Comparison of ENCODE assay signal across 8 cellular contexts in the genomic region with DNA sequence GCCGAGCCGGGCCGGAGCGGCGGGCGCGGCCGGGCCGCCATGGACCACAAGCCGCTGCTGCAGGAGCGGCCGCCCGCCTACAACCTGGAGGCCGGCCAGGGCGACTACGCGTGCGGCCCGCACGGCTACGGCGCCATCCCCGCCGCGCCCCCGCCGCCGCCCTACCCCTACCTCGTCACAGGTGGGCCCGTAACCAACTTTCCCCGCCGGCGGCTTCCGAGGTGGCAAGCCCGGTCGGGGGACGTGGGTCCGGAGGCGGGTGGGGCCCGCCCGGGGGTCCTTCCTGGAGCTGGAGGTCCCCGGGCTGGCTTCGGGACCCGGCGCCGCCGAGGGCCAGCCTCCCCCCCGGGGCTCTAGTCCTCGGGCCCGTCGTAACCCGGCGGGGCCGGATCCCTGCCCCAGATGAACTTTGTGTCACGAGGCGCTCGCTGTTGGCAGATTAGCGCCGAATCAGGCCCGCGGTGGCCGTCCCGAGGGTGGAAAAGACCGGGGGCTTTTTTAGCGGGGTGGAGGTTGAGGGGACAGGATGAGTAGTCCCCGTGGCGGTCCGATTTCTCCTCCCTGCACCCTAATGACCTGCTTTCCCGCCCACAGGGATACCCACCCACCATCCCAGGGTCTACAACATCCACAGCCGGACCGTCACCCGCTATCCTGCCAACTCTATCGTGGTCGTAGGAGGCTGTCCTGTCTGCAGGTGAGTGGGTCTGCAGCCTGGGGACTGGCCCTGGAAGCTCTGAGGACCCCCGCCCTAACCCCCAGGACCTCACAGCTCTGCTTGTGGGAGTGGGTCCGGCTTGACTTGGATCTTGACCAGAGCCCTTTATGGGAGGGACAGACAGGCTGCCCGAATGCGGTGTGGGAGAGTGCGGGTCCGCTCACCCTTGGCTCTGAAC. TPM values are rescaled to one million over a fixed set of nuclear protein-coding genes. Genes with fewer than 3 reads are reported as not detected.
DNase-seq lines count a peak whose midpoint lies in the region; ATAC-seq, FAIRE-seq and TF ChIP-seq lines count a peak whose summit lies in the region.

No MANE protein-coding gene starts in this region.

- H3K27ac ChIP-seq in BLaER1, result peak overlapping the region; percentile 85
- H3K27ac ChIP-seq in ovary, result peak overlapping the region; percentile 54 to 85

- peaks cover 30% of the 10 kb centered on the region for H3K36me3 ChIP-seq in BLaER1
- no peaks in the 10 kb centered on the region for H3K36me3 ChIP-seq in ovary

- H3K4me3 ChIP-seq in BLaER1, result peak overlapping the region; percentile 91
- H3K4me3 ChIP-seq in fibroblast of pulmonary artery (replicated peaks; ENCODE audit: low read depth, low read length), result peak overlapping the region; percentile 95
- peak overlapping the region; percentile 98 for H3K4me3 ChIP-seq in ovary

- TF ChIP-seq POLR2A in ovary (IDR thresholded peaks at IDR 0.05), result no peak

- WGBS in ovary, 3 donors, result 1% methylated on average over 72 to 80 of the region's 80 CpGs

- H3K9me3 ChIP-seq in BLaER1 (no peaks in the 10 kb centered on the region), ovary (no peaks in the 10 kb centered on the region)

- no peak for TF ChIP-seq EP300 in ovary (IDR thresholded peaks at IDR 0.05)

- intact Hi-C loops in ovary (cut with DNase I), result no loop called here

- peaks cover 50% of the 10 kb centered on the region for H4K20me1 ChIP-seq in BLaER1

- DNase-seq in GM19239 (ENCODE audit: insufficient read length, low spot score) (peak; percentile 43), fibroblast of pulmonary artery (ENCODE audit: low read depth) (no peak), ovary (peak; percentile 53 to 81 (median 55)), NCI-H345 treated with DMSO at 0.1 percent for 48 hours (lab: John Stamatoyannopoulos, UW; ENCODE audit: unreplicated experiment) (no peak), GF-D8 (lab: John Stamatoyannopoulos, UW) (no peak)
- DNase-seq in activated CD4-positive, alpha-beta T cell treated with anti-CD3 and anti-CD28 coated beads, Interleukin-2, amount 50 U/mL, for 24 hours (ENCODE audit: low read depth in 1 of 2, low spot score in 1 of 2), result peak; percentile 11 to 17

- H3K4me1 ChIP-seq in BLaER1 (peaks cover 65% of the 10 kb centered on the region), ovary (ENCODE audit: insufficient read depth) (peaks cover 35% of the 10 kb centered on the region)

- FAIRE-seq in GM19239 (lab: Jason Lieb, UNC), result no peak

- peak; percentile 30 for ATAC-seq in HG03280 (IDR thresholded peaks at IDR 0.05; ENCODE audit: unreplicated experiment)

- TF ChIP-seq CTCF in fibroblast of pulmonary artery (IDR thresholded peaks at IDR 0.05; ENCODE audit: low read length, missing control alignments) (no peak), ovary (IDR thresholded peaks at IDR 0.05) (no peak)

- peak overlapping the region; percentile 89 for H3K9ac ChIP-seq in BLaER1

- no peaks in the 10 kb centered on the region for H3K27me3 ChIP-seq in BLaER1
- no peaks in the 10 kb centered on the region for H3K27me3 ChIP-seq in ovary

- peak overlapping the region; percentile 99 for H3K4me2 ChIP-seq in BLaER1

RNA-seq across cellular contexts. Expression of a gene that starts 0.5 kb away (rescaled TPM):
- 100 to 1,000 TPM in 5 of 7 donors, 10 to 100 TPM in 2; 19.9 to 161 (median 133) TPM for total RNA-seq in ovary
- polyA plus RNA-seq in ovary, result 100 to 1,000 TPM; 101 to 149 TPM

RNA-seq across cellular contexts. Expression of a gene that starts 30.0 kb away (rescaled TPM):
- total RNA-seq in ovary, result 10 to 100 TPM in 6 of 7 donors, 1 to 10 TPM in 1; 5.5 to 28.1 (median 21.5) TPM
- 1 to 10 TPM; 4.2 to 8.6 TPM for polyA plus RNA-seq in ovary

Comparison
In these comparisons a context has a peak if more than half of its experiments do, and no peak if none do; other contexts are left out.
1. DNase-seq: peak in GM19239 (single experiment), activated CD4-positive, alpha-beta T cell treated with anti-CD3 and anti-CD28 coated beads, Interleukin-2, amount 50 U/mL, for 24 hours (2 of 2) and ovary (5 of 5); none in fibroblast of pulmonary artery (single experiment), NCI-H345 treated with DMSO at 0.1 percent for 48 hours (single experiment) and GF-D8 (single experiment).
2. Peak in every context shown above with its lines, with median percentiles within 50 percentile points of each other: H3K4me3 ChIP-seq.